ENCODE assay signal across 8 cellular contexts in genomic region chr12:68809190-68810026, GRCh38. TPM values are rescaled to one million over a fixed set of nuclear protein-coding genes. Genes with fewer than 3 reads are reported as not detected.
DNase-seq lines count a peak whose midpoint lies in the region; ATAC-seq and TF ChIP-seq lines count a peak whose summit lies in the region.

No MANE protein-coding gene starts in this region.

- H3K27me3 ChIP-seq in liver (ENCODE audit: control insufficient read depth in 4 of 4, insufficient read depth in 4 of 4, low read length in 3 of 4) (no peaks in the 10 kb centered on the region), tibial artery (no peaks in the 10 kb centered on the region)

- no peak for DNase-seq in activated T-cell treated with anti-CD3 and anti-CD28 coated beads, Interleukin-2, amount 50 U/mL, for 4 hours
- DNase-seq in activated T-cell treated with anti-CD3 and anti-CD28 coated beads for 4 hours (no peak), tibial artery (no peak), NCI-H1436 (lab: John Stamatoyannopoulos, UW) (no peak)

- peak overlapping the region; percentile 97 for H3K4me3 Mint-ChIP-seq in activated T-cell treated with anti-CD3 and anti-CD28 coated beads, Interleukin-2, amount 50 U/mL, for 4 hours

- 56% methylated on average over 12 of the region's 12 CpGs for WGBS in liver

- H3K9me3 ChIP-seq in liver (ENCODE audit: control insufficient read depth in 4 of 4, low read length in 3 of 4): no peaks in the 10 kb centered on the region
- no peaks in the 10 kb centered on the region for H3K9me3 ChIP-seq in tibial artery

- peak overlapping the region; percentile 73 to 80 for H3K9ac ChIP-seq in liver (ENCODE audit: low read depth in 1 of 2, low read length in 2 of 2)

- no peaks in the 10 kb centered on the region for H3K9me3 Mint-ChIP-seq in activated T-cell treated with anti-CD3 and anti-CD28 coated beads, Interleukin-2, amount 50 U/mL, for 4 hours

- H3K36me3 ChIP-seq in liver (ENCODE audit: control insufficient read depth in 4 of 4, insufficient read depth in 3 of 4, low read depth in 1 of 4, low read length in 3 of 4) (peaks cover 5 to 16% (median 15%) of the 10 kb centered on the region in 4 donors), tibial artery (peaks cover 29 to 39% (median 31%) of the 10 kb centered on the region in 3 donors)

- H3K27ac ChIP-seq in angular gyrus (ENCODE audit: low read depth, low read length) (peak overlapping the region; percentile 97), liver (ENCODE audit: low read depth in 1 of 2, low read length in 2 of 2) (peak overlapping the region; percentile 100), tibial artery (peak overlapping the region; percentile 95 to 100)

- ATAC-seq in activated T-cell treated with anti-CD3 and anti-CD28 coated beads, Interleukin-2, amount 50 U/mL, for 4 hours: no peak
- ATAC-seq in GM21825 (IDR thresholded peaks at IDR 0.05; ENCODE audit: unreplicated experiment) (no peak), HG03469 (IDR thresholded peaks at IDR 0.05; ENCODE audit: unreplicated experiment) (no peak)

- TF ChIP-seq CTCF in liver (IDR thresholded peaks at IDR 0.05; ENCODE audit: low read depth, low read length, missing input control): no peak
- TF ChIP-seq CTCF in tibial artery (IDR thresholded peaks at IDR 0.05): no peak

- peaks cover 22% of the 10 kb centered on the region for H3K36me3 Mint-ChIP-seq in activated T-cell treated with anti-CD3 and anti-CD28 coated beads, Interleukin-2, amount 50 U/mL, for 4 hours (ENCODE audit: insufficient read depth)

- no peak for TF ChIP-seq RAD21 in liver (IDR thresholded peaks at IDR 0.05)

- H3K27me3 Mint-ChIP-seq in activated T-cell treated with anti-CD3 and anti-CD28 coated beads, Interleukin-2, amount 50 U/mL, for 4 hours (ENCODE audit: low read depth): no peaks in the 10 kb centered on the region

- intact Hi-C loops in tibial artery (cut with DNase I; ENCODE audit: low total_unique reads): loop anchor here (5.0 to 10.0 kb wide), 2 partner anchors 62 to 485 kb away; partner anchors contain the start of gene SLC35E3

- H3K4me1 ChIP-seq in liver (ENCODE audit: control insufficient read depth in 4 of 4, insufficient read depth in 4 of 4, low read length in 3 of 4) (peaks cover 0 to 18% (median 8%) of the 10 kb centered on the region in 4 donors), tibial artery (peaks cover 0 to 55% (median 21%) of the 10 kb centered on the region in 4 donors)

- H3K4me1 Mint-ChIP-seq in activated T-cell treated with anti-CD3 and anti-CD28 coated beads, Interleukin-2, amount 50 U/mL, for 4 hours (ENCODE audit: low read depth): peaks cover 40% of the 10 kb centered on the region

- H3K4me3 ChIP-seq in liver (ENCODE audit: low read depth in 1 of 3, low read length in 3 of 3) (peak overlapping the region; percentile 93 to 97 (median 95)), tibial artery (peak overlapping the region; percentile 74 to 98)

TF ChIP-seq in liver, 16 proteins besides CTCF, POLR2A, EP300 and RAD21:
- no peak for TF ChIP-seq NR2F2 (IDR thresholded peaks at IDR 0.05)
- no peak for TF ChIP-seq FOXA2 (IDR thresholded peaks at IDR 0.05)
- TF ChIP-seq, protein P1, sequence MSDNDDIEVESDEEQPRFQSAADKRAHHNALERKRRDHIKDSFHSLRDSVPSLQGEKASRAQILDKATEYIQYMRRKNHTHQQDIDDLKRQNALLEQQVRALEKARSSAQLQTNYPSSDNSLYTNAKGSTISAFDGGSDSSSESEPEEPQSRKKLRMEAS (IDR thresholded peaks at IDR 0.05): no peak
- no peak for TF ChIP-seq YY1 (IDR thresholded peaks at IDR 0.05)
- TF ChIP-seq, protein P2, sequence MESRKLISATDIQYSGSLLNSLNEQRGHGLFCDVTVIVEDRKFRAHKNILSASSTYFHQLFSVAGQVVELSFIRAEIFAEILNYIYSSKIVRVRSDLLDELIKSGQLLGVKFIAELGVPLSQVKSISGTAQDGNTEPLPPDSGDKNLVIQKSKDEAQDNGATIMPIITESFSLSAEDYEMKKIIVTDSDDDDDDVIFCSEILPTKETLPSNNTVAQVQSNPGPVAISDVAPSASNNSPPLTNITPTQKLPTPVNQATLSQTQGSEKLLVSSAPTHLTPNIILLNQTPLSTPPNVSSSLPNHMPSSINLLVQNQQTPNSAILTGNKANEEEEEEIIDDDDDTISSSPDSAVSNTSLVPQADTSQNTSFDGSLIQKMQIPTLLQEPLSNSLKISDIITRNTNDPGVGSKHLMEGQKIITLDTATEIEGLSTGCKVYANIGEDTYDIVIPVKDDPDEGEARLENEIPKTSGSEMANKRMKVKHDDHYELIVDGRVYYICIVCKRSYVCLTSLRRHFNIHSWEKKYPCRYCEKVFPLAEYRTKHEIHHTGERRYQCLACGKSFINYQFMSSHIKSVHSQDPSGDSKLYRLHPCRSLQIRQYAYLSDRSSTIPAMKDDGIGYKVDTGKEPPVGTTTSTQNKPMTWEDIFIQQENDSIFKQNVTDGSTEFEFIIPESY (IDR thresholded peaks at IDR 0.05): no peak
- TF ChIP-seq REST (IDR thresholded peaks at IDR 0.05): no peak
- TF ChIP-seq HNF4A (conservative IDR thresholded peaks at IDR 0.05): no peak
- TF ChIP-seq EGR1 (IDR thresholded peaks at IDR 0.05; ENCODE audit: low read depth in 2 of 2): no peak
- no peak for TF ChIP-seq TAF1 (conservative IDR thresholded peaks at IDR 0.05)
- no peak for TF ChIP-seq GABPA (IDR thresholded peaks at IDR 0.05 in 1 of 2, conservative IDR thresholded peaks at IDR 0.05 in 1 of 2)
- TF ChIP-seq SP1 (IDR thresholded peaks at IDR 0.05): no peak
- TF ChIP-seq RXRA (IDR thresholded peaks at IDR 0.05): no peak
- no peak for TF ChIP-seq ATF3 (IDR thresholded peaks at IDR 0.05)
- no peak for TF ChIP-seq HNF4G (IDR thresholded peaks at IDR 0.05)
- no peak for TF ChIP-seq FOXA1 (IDR thresholded peaks at IDR 0.05)
- no peak for TF ChIP-seq JUND (IDR thresholded peaks at IDR 0.05)
TF ChIP-seq in liver: peak in this region for 0.

RNA-seq across cellular contexts. Expression of gene MDM2, which starts 1.4 kb away (rescaled TPM):
- 100 to 1,000 TPM; 111 to 129 (median 127) TPM for total RNA-seq in activated T-cell treated with anti-CD3 and anti-CD28 coated beads, Interleukin-2, amount 50 U/mL, for 4 hours
- 10 to 100 TPM; 44.4 to 69.4 TPM for total RNA-seq in liver
- 10 to 100 TPM; 10.1 to 29.5 TPM for polyA plus RNA-seq in liver
